Comparison of ENCODE assay signal across 9 cellular contexts in the genomic region with DNA sequence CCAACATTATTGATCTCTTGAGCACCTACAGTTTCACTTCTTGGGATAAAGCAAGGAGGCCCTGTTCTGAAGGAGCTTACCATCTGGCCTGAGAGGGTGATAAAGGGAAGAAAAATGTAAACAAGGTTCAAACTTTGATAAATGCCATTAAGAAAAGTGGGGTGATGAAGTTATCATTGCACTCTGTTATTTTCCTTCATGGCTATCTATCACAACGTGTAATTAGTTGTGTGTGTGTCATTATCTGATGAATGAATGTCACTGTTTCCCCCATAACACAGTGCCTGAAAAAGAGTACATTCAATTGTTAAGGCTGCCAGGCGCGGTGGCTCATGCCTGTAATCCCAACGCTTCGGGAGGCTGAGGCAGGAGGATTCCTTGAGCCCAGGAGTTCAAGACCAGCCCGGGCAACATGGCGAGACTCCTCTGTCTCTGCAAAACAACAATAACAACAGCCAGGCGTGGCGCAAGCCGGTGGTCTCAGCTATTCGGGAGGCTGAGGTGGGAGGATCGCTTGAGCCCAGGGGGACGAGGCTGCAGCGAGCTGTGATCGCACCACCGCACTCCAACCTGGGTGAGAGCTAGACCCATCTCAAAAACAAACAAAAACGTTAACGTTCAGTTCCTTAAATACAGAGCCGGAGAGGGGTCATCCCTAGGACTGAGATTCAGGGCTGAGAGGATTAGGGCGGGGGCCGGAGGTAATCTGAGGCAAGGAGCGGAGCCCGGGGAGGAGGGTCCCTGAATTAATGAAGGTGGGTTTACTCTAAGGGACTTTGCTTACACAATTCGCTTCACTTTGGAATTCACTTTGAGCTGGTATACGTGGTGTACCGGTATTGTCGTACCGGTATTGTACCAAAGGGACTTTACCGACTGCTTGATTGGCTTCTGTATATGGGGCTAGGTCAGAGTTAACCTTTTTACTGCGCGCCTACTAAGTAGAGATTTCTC. TPM values are rescaled to one million over a fixed set of nuclear protein-coding genes. Genes with fewer than 3 reads are reported as not detected.
A peak's percentile ranks its signal among the peaks of the same experiment; 100 is the strongest.
DNase-seq lines count a peak whose midpoint lies in the region; ATAC-seq and TF ChIP-seq lines count a peak whose summit lies in the region.
"Had no signal": no experiment of that assay in that cellular context is flagged by ENCODE, and none has a peak within 500 bp of the region (broad histone marks: within the 10 kb centered on the region; RNA-seq: fewer than 3 reads in every experiment).

No MANE protein-coding gene starts in this region.

- H3K9me3 ChIP-seq in IMR-90 (ENCODE audit: control insufficient read depth, insufficient read depth, low read length), result no peaks in the 10 kb centered on the region
- no peaks in the 10 kb centered on the region for H3K9me3 ChIP-seq in naive thymus-derived CD4-positive, alpha-beta T cell (ENCODE audit: control insufficient read depth in 2 of 3, low read length in 3 of 3)

- H3K9me1 ChIP-seq in IMR-90 (ENCODE audit: insufficient read depth, low read length), result peaks cover 7% of the 10 kb centered on the region; the same call in 1 of the 2 replicates

- H2BK20ac ChIP-seq in IMR-90 (ENCODE audit: low read depth, low read length), result no peak overlapping the region

- POLR2A ChIA-PET in IMR-90 (lab: Charles Lee; ENCODE audit: unreplicated experiment), result no interaction called here
- POLR2A ChIA-PET in naive thymus-derived CD4-positive, alpha-beta T cell (lab: Charles Lee), result interaction anchor here (0.5 to 1.9 kb wide), 10 partner anchors 9 to 1734 kb away, joined by 3 to 11 read pairs (median 3); a partner anchor contains a TSS

- peaks cover 7% of the 10 kb centered on the region for H3K4me1 ChIP-seq in IMR-90 (ENCODE audit: control insufficient read depth, insufficient read depth, low read length)
- peaks cover 11 to 18% of the 10 kb centered on the region in 2 donors for H3K4me1 ChIP-seq in naive thymus-derived CD4-positive, alpha-beta T cell (ENCODE audit: control insufficient read depth in 2 of 2, insufficient read depth in 2 of 2, low read length in 2 of 2)

- H3K27ac ChIP-seq in IMR-90 (ENCODE audit: insufficient read depth, low read length), result no peak overlapping the region; the same call in 1 of the 2 replicates
- peak overlapping the region; percentile 72 for H3K27ac ChIP-seq in naive thymus-derived CD4-positive, alpha-beta T cell (ENCODE audit: low read depth, low read length)

- no peak overlapping the region for H2BK15ac ChIP-seq in IMR-90 (ENCODE audit: low read depth, low read length)

- no peak overlapping the region for H4K91ac ChIP-seq in IMR-90 (ENCODE audit: insufficient read depth, low read depth, low read length)

- no peak overlapping the region for H2BK5ac ChIP-seq in IMR-90 (ENCODE audit: low read depth, low read length, poor library complexity, severe bottlenecking)

- H3K4ac ChIP-seq in IMR-90 (ENCODE audit: low read depth, low read length), result peak overlapping the region; percentile 49; the same call in 1 of the 2 replicates

- H3K27me3 ChIP-seq in IMR-90 (ENCODE audit: control insufficient read depth, insufficient read depth, low read length), result no peaks in the 10 kb centered on the region
- no peaks in the 10 kb centered on the region for H3K27me3 ChIP-seq in naive thymus-derived CD4-positive, alpha-beta T cell (ENCODE audit: control insufficient read depth in 2 of 2, insufficient read depth in 2 of 2, low read length in 2 of 2)

- H3K4me1 Mint-ChIP-seq in naive thymus-derived CD4-positive, alpha-beta T cell, result peaks cover 13 to 49% (median 38%) of the 10 kb centered on the region in 7 donors

- peak overlapping the region; percentile 65 for H3K9ac ChIP-seq in IMR-90 (ENCODE audit: low read depth, low read length)

- peak overlapping the region; percentile 84 for H3K4me3 ChIP-seq in AG10803 (ENCODE audit: low read length)
- H3K4me3 ChIP-seq in IMR-90 (ENCODE audit: insufficient read depth, low read depth, low read length), result peak overlapping the region; percentile 66
- H3K4me3 ChIP-seq in choroid plexus epithelial cell (ENCODE audit: low read depth, low read length), result peak overlapping the region; percentile 80
- peak overlapping the region; percentile 85 for H3K4me3 ChIP-seq in naive thymus-derived CD4-positive, alpha-beta T cell (ENCODE audit: low read length)

- peak overlapping the region; percentile 80 to 89; a peak in 3 of 4 replicates for H4K8ac ChIP-seq in IMR-90 (ENCODE audit: low read depth in 2 of 2, low read length in 2 of 2)

- TF ChIP-seq POLR2A in IMR-90 (IDR thresholded peaks at IDR 0.05; ENCODE audit: low read depth, low read length), result no peak

- TF ChIP-seq CTCF in AG10803 (conservative IDR thresholded peaks at IDR 0.05; ENCODE audit: low read length), result no peak
- no peak for TF ChIP-seq CTCF in IMR-90 (conservative IDR thresholded peaks at IDR 0.05; ENCODE audit: low read depth, low read length)
- no peak for TF ChIP-seq CTCF in choroid plexus epithelial cell (conservative IDR thresholded peaks at IDR 0.05; ENCODE audit: low read depth, low read length)

- peak overlapping the region; percentile 26 for H2AFZ ChIP-seq in IMR-90 (replicated peaks; ENCODE audit: low read length, poor library complexity)

- DNase-seq in AG10803 (ENCODE audit: low read depth) (no peak), IMR-90 (peak; percentile 12), choroid plexus epithelial cell (ENCODE audit: low read depth) (no peak), KG1 (lab: John Stamatoyannopoulos, UW) (no peak), NCI-H345 (lab: John Stamatoyannopoulos, UW) (no peak)
- no peak for DNase-seq in naive thymus-derived CD4-positive, alpha-beta T cell
- no peak for DNase-seq in effector CD4-positive, alpha-beta T cell
- DNase-seq in central memory CD4-positive, alpha-beta T cell, result no peak

- CTCF ChIA-PET in IMR-90 (lab: Yijun Ruan, JAX), result interaction anchor here (1.1 to 1.2 kb wide), 2 partner anchors 75 to 546 kb away, joined by 3 read pairs; no protein-coding TSS in a partner anchor
- CTCF ChIA-PET in naive thymus-derived CD4-positive, alpha-beta T cell (lab: Charles Lee), result interaction anchor here (0.6 to 3.6 kb wide), 3 partner anchors 14 to 77 kb away, joined by 4 to 18 read pairs (median 9); no protein-coding TSS in a partner anchor

- no peak for ATAC-seq in IMR-90 (ENCODE audit: low read depth)
- ATAC-seq in naive thymus-derived CD4-positive, alpha-beta T cell, result no peak

- H3K36me3 Mint-ChIP-seq in naive thymus-derived CD4-positive, alpha-beta T cell, result peaks cover 0 to 15% (median 8%) of the 10 kb centered on the region in 5 donors

- H3K14ac ChIP-seq in IMR-90 (replicated peaks; ENCODE audit: low read depth, low read length), result 0 out of 2 replicates have a peak overlapping the region, but pooled peaks have one; percentile 38

- no peak for TF ChIP-seq RAD21 in IMR-90 (IDR thresholded peaks at IDR 0.05; ENCODE audit: low read length)

- no peaks in the 10 kb centered on the region for H3K9me3 Mint-ChIP-seq in naive thymus-derived CD4-positive, alpha-beta T cell

- in situ Hi-C loops in IMR-90 (cut with MboI; ENCODE audit: low sequenced_read_pairs), result loop anchor here (10.0 to 25.0 kb wide), 2 partner anchors 215 to 548 kb away; a partner anchor contains a TSS

- H3K79me1 ChIP-seq in IMR-90 (ENCODE audit: low read depth in 1 of 2, low read length in 2 of 2), result peaks cover 17 to 28% of the 10 kb centered on the region in 2 experiments

- H3K27ac Mint-ChIP-seq in naive thymus-derived CD4-positive, alpha-beta T cell, result peak overlapping the region; percentile 55 to 96 (median 87)

- H4K20me1 ChIP-seq in IMR-90 (ENCODE audit: insufficient read depth, low read length), result no peaks in the 10 kb centered on the region; the same call in 1 of the 2 replicates

- 35% methylated on average over 8 of the region's 31 CpGs; no CpG with 5 or more reads in 1 of the 2 experiments for WGBS in IMR-90 (ENCODE audit: extremely low coverage in 2 of 2, insufficient read length in 1 of 2), 2 experiments

- H3K23ac ChIP-seq in IMR-90 (ENCODE audit: low read depth, low read length), result peak overlapping the region; percentile 48; the same call in 1 of the 2 replicates

- H2AK5ac ChIP-seq in IMR-90 (ENCODE audit: low read depth, low read length), result peak overlapping the region; percentile 43; the same call in 1 of the 2 replicates

- peak overlapping the region; percentile 93 for H2AK9ac ChIP-seq in IMR-90 (replicated peaks; ENCODE audit: low read depth, low read length, poor library complexity)

- peak overlapping the region; percentile 79 for H3K56ac ChIP-seq in IMR-90 (ENCODE audit: extremely low read depth, insufficient read depth, low read length)

- H2BK120ac ChIP-seq in IMR-90 (ENCODE audit: low read depth, low read length), result no peak overlapping the region

- peaks cover 27% of the 10 kb centered on the region for H3K36me3 ChIP-seq in IMR-90 (ENCODE audit: control insufficient read depth, insufficient read depth, low read length)
- H3K36me3 ChIP-seq in naive thymus-derived CD4-positive, alpha-beta T cell (ENCODE audit: control insufficient read depth in 2 of 3, insufficient read depth in 3 of 3, low read length in 3 of 3), result peaks cover 0 to 37% (median 8%) of the 10 kb centered on the region in 3 experiments

- dilution Hi-C loops in IMR-90 (cut with HindIII; ENCODE audit: low sequenced_read_pairs, unreplicated experiment), result no loop called here

- peak overlapping the region; percentile 91 for H3K4me2 ChIP-seq in IMR-90 (ENCODE audit: low read depth, low read length)

- peaks cover 0 to 1% (median 0%) of the 10 kb centered on the region in 5 donors for H3K27me3 Mint-ChIP-seq in naive thymus-derived CD4-positive, alpha-beta T cell

- intact Hi-C loops in IMR-90 (cut with micrococcal nuclease), result no loop called here
- intact Hi-C loops in naive thymus-derived CD4-positive, alpha-beta T cell (cut with micrococcal nuclease), result loop anchor here (1.0 to 10.0 kb wide), 11 partner anchors 22 to 1645 kb away; a partner anchor contains a TSS

- H4K5ac ChIP-seq in IMR-90 (ENCODE audit: low read depth, low read length), result peak overlapping the region; percentile 19; the same call in 1 of the 2 replicates

- BruUV-seq in IMR-90 (replicated peaks; lab: Mats Ljungman, UMichigan), result no TSS peak

- no peak overlapping the region for H3K18ac ChIP-seq in IMR-90 (ENCODE audit: low read depth, low read length)

- H3K4me3 Mint-ChIP-seq in naive thymus-derived CD4-positive, alpha-beta T cell, result peak overlapping the region; percentile 88 to 98 (median 96)

RNA-seq across cellular contexts. Expression of a gene that starts 0.9 kb away (rescaled TPM):
- 278 and 302 TPM in 2 replicates for total RNA-seq in IMR-90 (2012; rRNA removed)
- 180 and 207 TPM in 2 replicates for polyA plus RNA-seq in IMR-90 (2012; rRNA removed)
- polyA plus RNA-seq in IMR-90 (2012; cell fraction: cytosol; rRNA removed), result 281 and 300 TPM in 2 replicates
- 73.8 and 99.0 TPM in 2 replicates for polyA plus RNA-seq in IMR-90 (2012; cell fraction: nucleus; rRNA removed; ENCODE audit: low replicate concordance)
- total RNA-seq in naive thymus-derived CD4-positive, alpha-beta T cell, result 100 to 1,000 TPM in 1 of 5 experiments, 10 to 100 TPM in 4; 50.5 to 149 (median 70.5) TPM
- 100 to 1,000 TPM; 226 to 231 TPM for polyA plus RNA-seq in naive thymus-derived CD4-positive, alpha-beta T cell

RNA-seq across cellular contexts. Expression of a gene that starts 22.0 kb away (rescaled TPM):
- 11.7 and 14.0 TPM in 2 replicates for total RNA-seq in IMR-90 (2012; rRNA removed)
- polyA plus RNA-seq in IMR-90 (2012; rRNA removed), result 19.5 and 21.6 TPM in 2 replicates
- polyA plus RNA-seq in IMR-90 (2012; cell fraction: cytosol; rRNA removed), result 17.7 and 18.8 TPM in 2 replicates
- 31.0 and 42.5 TPM in 2 replicates for polyA plus RNA-seq in IMR-90 (2012; cell fraction: nucleus; rRNA removed; ENCODE audit: low replicate concordance)
- 10 to 100 TPM; 21.0 to 42.7 (median 23.3) TPM for total RNA-seq in naive thymus-derived CD4-positive, alpha-beta T cell
- 10 to 100 TPM; 41.8 to 56.8 TPM for polyA plus RNA-seq in naive thymus-derived CD4-positive, alpha-beta T cell

RNA-seq across cellular contexts. Expression of a gene that starts 34.4 kb away (rescaled TPM):
- not detected in 2 replicates for total RNA-seq in IMR-90 (2012; rRNA removed)
- polyA plus RNA-seq in IMR-90 (2012; rRNA removed), result not detected in 2 replicates
- not detected in 2 replicates for polyA plus RNA-seq in IMR-90 (2012; cell fraction: cytosol; rRNA removed)
- not detected in 2 replicates for polyA plus RNA-seq in IMR-90 (2012; cell fraction: nucleus; rRNA removed; ENCODE audit: low replicate concordance)
- total RNA-seq in naive thymus-derived CD4-positive, alpha-beta T cell, result not detected
- not detected for polyA plus RNA-seq in naive thymus-derived CD4-positive, alpha-beta T cell
- total RNA-seq: T-helper 2 cell treated with Interferon-gamma antibody and Interleukin-4, amounts not matched to agents 100 ng/mL and 5 ng/mL, for 36 hours had no signal

RNA-seq across cellular contexts. Expression of a gene that starts 39.4 kb away (rescaled TPM):
- under 0.01 and 0.18 TPM in 2 replicates for total RNA-seq in IMR-90 (2012; rRNA removed)
- polyA plus RNA-seq in IMR-90 (2012; rRNA removed), result 0.14 and 0.16 TPM in 2 replicates
- 0.10 and 0.16 TPM in 2 replicates for polyA plus RNA-seq in IMR-90 (2012; cell fraction: cytosol; rRNA removed)
- 0.19 and 0.30 TPM in 2 replicates for polyA plus RNA-seq in IMR-90 (2012; cell fraction: nucleus; rRNA removed; ENCODE audit: low replicate concordance)
- 1 to 10 TPM in 3 of 5 experiments, under 1 TPM in 2; 0.79 to 3.5 (median 2.1) TPM for total RNA-seq in naive thymus-derived CD4-positive, alpha-beta T cell
- 1 to 10 TPM in 1 of 2 donors, under 1 TPM in 1; 0.19 to 1.1 TPM for polyA plus RNA-seq in naive thymus-derived CD4-positive, alpha-beta T cell

RNA-seq across cellular contexts. Expression of a gene that starts 51.6 kb away (rescaled TPM):
- 32.1 and 54.4 TPM in 2 replicates for total RNA-seq in IMR-90 (2012; rRNA removed)
- polyA plus RNA-seq in IMR-90 (2012; rRNA removed), result 122 and 128 TPM in 2 replicates
- polyA plus RNA-seq in IMR-90 (2012; cell fraction: cytosol; rRNA removed), result 87.4 and 104 TPM in 2 replicates
- polyA plus RNA-seq in IMR-90 (2012; cell fraction: nucleus; rRNA removed; ENCODE audit: low replicate concordance), result 69.1 and 95.9 TPM in 2 replicates
- 100 to 1,000 TPM in 1 of 5 experiments, 10 to 100 TPM in 4; 68.9 to 197 (median 82.6) TPM for total RNA-seq in naive thymus-derived CD4-positive, alpha-beta T cell
- polyA plus RNA-seq in naive thymus-derived CD4-positive, alpha-beta T cell, result 10 to 100 TPM; 40.6 to 62.4 TPM
